7 cellular contexts compared by ENCODE assay signal in genomic region chr21:42654179-42654912, GRCh38. TPM values are rescaled to one million over a fixed set of nuclear protein-coding genes. Genes with fewer than 3 reads are reported as not detected.
A peak's percentile ranks its signal among the peaks of the same experiment; 100 is the strongest.
DNase-seq lines count a peak whose midpoint lies in the region; ATAC-seq, FAIRE-seq and TF ChIP-seq lines count a peak whose summit lies in the region.

No MANE protein-coding gene starts in this region.

- H3K4me3 Mint-ChIP-seq in activated T-helper 17 cell treated with anti-CD3 and anti-CD28 coated beads, Interleukin-2, amount 50 U/mL, for 72 hours: peak overlapping the region; percentile 34

- peaks cover 4% of the 10 kb centered on the region for H3K27me3 Mint-ChIP-seq in activated T-helper 17 cell treated with anti-CD3 and anti-CD28 coated beads, Interleukin-2, amount 50 U/mL, for 72 hours

- H3K4me3 ChIP-seq in suprapubic skin: peak overlapping the region; percentile 61

- DNase-seq in GM18507 (ENCODE audit: extremely low spot score, insufficient read length, low read depth) (no peak), NCI-H2029 treated with DMSO at 0.1 percent for 48 hours (lab: John Stamatoyannopoulos, UW) (peak; percentile 62), left kidney (ENCODE audit: low read depth, low spot score) (peak; percentile 80), suprapubic skin (ENCODE audit: low spot score in 2 of 2) (no peak), GM12892 (ENCODE audit: insufficient read length) (no peak)

- H3K4me1 ChIP-seq in suprapubic skin: peaks cover 34% of the 10 kb centered on the region

- peak overlapping the region; percentile 51 for H3K27ac ChIP-seq in suprapubic skin

- H3K36me3 Mint-ChIP-seq in activated T-helper 17 cell treated with anti-CD3 and anti-CD28 coated beads, Interleukin-2, amount 50 U/mL, for 72 hours (ENCODE audit: low read depth): no peaks in the 10 kb centered on the region

- no peak for TF ChIP-seq EP300 in suprapubic skin (IDR thresholded peaks at IDR 0.05)

- H3K4me1 Mint-ChIP-seq in activated T-helper 17 cell treated with anti-CD3 and anti-CD28 coated beads, Interleukin-2, amount 50 U/mL, for 72 hours: peaks cover 6% of the 10 kb centered on the region

- 0% methylated on average over 7 of the region's 45 CpGs for WGBS in suprapubic skin

- no peak for TF ChIP-seq CTCF in suprapubic skin (IDR thresholded peaks at IDR 0.05)

- H3K9me3 ChIP-seq in suprapubic skin: no peaks in the 10 kb centered on the region

- FAIRE-seq in GM18507 (lab: Jason Lieb, UNC) (peak; percentile 41), GM12892 (lab: Jason Lieb, UNC) (no peak)

- ATAC-seq in activated T-helper 17 cell treated with anti-CD3 and anti-CD28 coated beads, Interleukin-2, amount 50 U/mL, for 72 hours (replicated peaks): no peak
- no peak for ATAC-seq in HG03354 (IDR thresholded peaks at IDR 0.05; ENCODE audit: poor library complexity, severe bottlenecking, unreplicated experiment)

- no peaks in the 10 kb centered on the region for H3K36me3 ChIP-seq in suprapubic skin

- H3K9me3 Mint-ChIP-seq in activated T-helper 17 cell treated with anti-CD3 and anti-CD28 coated beads, Interleukin-2, amount 50 U/mL, for 72 hours: no peaks in the 10 kb centered on the region

- no peak overlapping the region for H3K27ac Mint-ChIP-seq in activated T-helper 17 cell treated with anti-CD3 and anti-CD28 coated beads, Interleukin-2, amount 50 U/mL, for 72 hours

- peaks cover 47% of the 10 kb centered on the region for H3K27me3 ChIP-seq in suprapubic skin

- no peak for TF ChIP-seq POLR2A in suprapubic skin (IDR thresholded peaks at IDR 0.05)
- TF ChIP-seq POLR2A in GM12892 (IDR thresholded peaks at IDR 0.05; ENCODE audit: low read depth, low read length): no peak

RNA-seq across cellular contexts. Expression of gene PDE9A, which starts 0.9 kb away (rescaled TPM):
- total RNA-seq in activated T-helper 17 cell treated with anti-CD3 and anti-CD28 coated beads, Interleukin-2, amount 50 U/mL, for 72 hours: 1 to 10 TPM in 1 of 2 donors, under 1 TPM in 1; 0.95 to 6.9 TPM
- 10 to 100 TPM in 1 of 4 donors, 1 to 10 TPM in 3; 4.5 to 12.0 (median 7.1) TPM for total RNA-seq in suprapubic skin
- polyA plus RNA-seq in GM12892 (2012; ENCODE audit: missing spikeins): 1.5 TPM

Comparison
In these comparisons a context has a peak if more than half of its experiments do, and no peak if none do; other contexts are left out.
1. DNase-seq: peak in NCI-H2029 treated with DMSO at 0.1 percent for 48 hours (single experiment) and left kidney (single experiment); none in GM18507 (single experiment), suprapubic skin (0 of 2) and GM12892 (single experiment).